In the genomic region with DNA sequence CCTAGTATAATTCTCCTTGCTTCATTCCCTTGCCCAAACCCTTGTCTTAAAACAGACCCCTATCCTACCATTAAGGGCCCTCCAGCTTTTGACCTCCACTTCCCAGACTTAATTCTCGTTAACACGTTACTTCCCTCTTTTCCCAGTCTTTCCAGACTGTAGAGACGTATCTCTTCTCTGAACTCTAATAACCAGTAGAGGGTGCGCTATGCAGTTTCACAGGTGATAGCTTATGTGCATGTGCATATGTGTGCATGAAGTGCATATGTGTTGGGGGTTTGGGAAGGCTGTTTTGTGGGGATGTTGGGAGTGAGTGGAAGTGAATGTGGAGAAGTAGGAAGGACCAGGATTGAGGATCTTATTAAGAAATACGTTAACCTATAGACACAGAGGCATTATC, we compare ENCODE assay signal across 15 cellular contexts.
"Had no signal": no experiment of that assay in that cellular context is flagged by ENCODE, and none has a peak within 500 bp of the region (broad histone marks: within the 10 kb centered on the region; RNA-seq: fewer than 3 reads in every experiment).

No MANE protein-coding gene starts in this region.

- ATAC-seq: left ventricle myocardium superior; natural killer cell treated with Interleukin-12 subunit alpha and Interleukin-12 subunit beta and Interleukin-15 and Interleukin-18, amount 100 ng/mL, for 72 hours had no signal

- H3K4me3 ChIP-seq: skin epidermis, tibial nerve, vagina had no signal

- H3K27me3 ChIP-seq: vagina had no signal

- H3K9me3 ChIP-seq: tibial nerve, vagina had no signal

- H3K36me3 ChIP-seq: tibial nerve, vagina had no signal

- H3K27ac ChIP-seq: skin epidermis, tibial nerve, vagina had no signal

- DNase-seq: activated CD4-positive, alpha-beta memory T cell treated with anti-CD3 and anti-CD28 coated beads, Interleukin-2, amount 10 ng/mL, durations not matched to agents 7 days and 5 days; activated CD4-positive, alpha-beta T cell treated with anti-CD3 and anti-CD28 coated beads for 4 hours; activated naive CD4-positive, alpha-beta T cell treated with anti-CD3 and anti-CD28 coated beads, Interleukin-2, amount 50 U/mL, for 16 hours; activated T-cell treated with anti-CD3 and anti-CD28 coated beads, Interleukin-2, amount 50 U/mL, for 24 hours; effector memory CD4-positive, alpha-beta T cell; foreskin melanocyte; kidney glomerular epithelial cell; left ventricle myocardium superior; stimulated activated CD4-positive, alpha-beta T cell treated with anti-CD3 and anti-CD28 coated beads, Interleukin-15, amount 100 ng/mL, for 24 hours; stimulated activated CD4-positive, alpha-beta T cell treated with anti-CD3 and anti-CD28 coated beads, Interleukin-4, amount 100 ng/mL, for 24 hours; stimulated activated naive CD4-positive, alpha-beta T cell had no signal

- H3K4me1 ChIP-seq: tibial nerve had no signal
